Comparison of ENCODE assay signal across 12 cellular contexts in genomic region chr9:104775574-104775936, GRCh38. TPM values are rescaled to one million over a fixed set of nuclear protein-coding genes. Genes with fewer than 3 reads are reported as not detected.
DNase-seq lines count a peak whose midpoint lies in the region; ATAC-seq and TF ChIP-seq lines count a peak whose summit lies in the region.
"Had no signal": no experiment of that assay in that cellular context is flagged by ENCODE, and none has a peak within 500 bp of the region (broad histone marks: within the 10 kb centered on the region; RNA-seq: fewer than 3 reads in every experiment).

No MANE protein-coding gene starts in this region.

- H3K4me3 ChIP-seq in Karpas-422 (ENCODE audit: low read length): no peak overlapping the region
- no peak overlapping the region for H3K4me3 ChIP-seq in transverse colon
- H3K4me3 ChIP-seq in neural progenitor cell: no peak overlapping the region
- H3K4me3 ChIP-seq: A549, breast epithelium, MG63 had no signal

- H3K4me1 Mint-ChIP-seq in activated CD8-positive, alpha-beta memory T cell treated with anti-CD3 and anti-CD28 coated beads, Interleukin-2, amount 10 ng/mL, durations not matched to agents 7 days and 5 days: no peaks in the 10 kb centered on the region
- no peaks in the 10 kb centered on the region for H3K4me1 Mint-ChIP-seq in neural progenitor cell
- H3K4me1 Mint-ChIP-seq in activated naive CD8-positive, alpha-beta T cell treated with anti-CD3 and anti-CD28 coated beads for 36 hours: no peaks in the 10 kb centered on the region

- H3K4me2 ChIP-seq in Karpas-422 (ENCODE audit: low read depth, low read length, poor library complexity, severe bottlenecking) (no peak overlapping the region), neural progenitor cell (no peak overlapping the region)
- H3K4me2 ChIP-seq: A549 had no signal

- no peaks in the 10 kb centered on the region for H3K36me3 Mint-ChIP-seq in activated CD8-positive, alpha-beta memory T cell treated with anti-CD3 and anti-CD28 coated beads, Interleukin-2, amount 10 ng/mL, durations not matched to agents 7 days and 5 days
- H3K36me3 Mint-ChIP-seq in neural progenitor cell: no peaks in the 10 kb centered on the region
- peaks cover 1% of the 10 kb centered on the region for H3K36me3 Mint-ChIP-seq in activated naive CD8-positive, alpha-beta T cell treated with anti-CD3 and anti-CD28 coated beads for 36 hours

- H3K27me3 Mint-ChIP-seq in activated CD8-positive, alpha-beta memory T cell treated with anti-CD3 and anti-CD28 coated beads, Interleukin-2, amount 10 ng/mL, durations not matched to agents 7 days and 5 days: peaks cover 19% of the 10 kb centered on the region
- H3K27me3 Mint-ChIP-seq in neural progenitor cell (ENCODE audit: insufficient read depth, low read depth): no peaks in the 10 kb centered on the region
- no peaks in the 10 kb centered on the region for H3K27me3 Mint-ChIP-seq in activated naive CD8-positive, alpha-beta T cell treated with anti-CD3 and anti-CD28 coated beads for 36 hours

- H4K20me1 ChIP-seq in Karpas-422 (ENCODE audit: insufficient read depth, low read depth, low read length) (no peaks in the 10 kb centered on the region), neural progenitor cell (ENCODE audit: low read depth) (no peaks in the 10 kb centered on the region)

- no peak for TF ChIP-seq POLR2A in transverse colon (IDR thresholded peaks at IDR 0.05)

- in situ Hi-C loops in transverse colon (cut with MboI; ENCODE audit: low pct_ligation_motif_present in 1 of 4, low pct_unique_long_range_greater_than_20kb in 1 of 4, low sequenced_read_pairs in 3 of 4): loop anchor here in 1 of 4 donors (25.0 kb wide), 1 partner anchor 637 kb away; no protein-coding TSS in a partner anchor

- no peaks in the 10 kb centered on the region for H3K79me2 ChIP-seq in Karpas-422 (ENCODE audit: low read length)
- no peaks in the 10 kb centered on the region for H3K79me2 ChIP-seq in neural progenitor cell (ENCODE audit: low read depth)

- no peaks in the 10 kb centered on the region for H3K9me2 ChIP-seq in Karpas-422 (replicated peaks; ENCODE audit: insufficient read depth, low read length)

- H3K27ac ChIP-seq in Karpas-422 (ENCODE audit: low read length) (no peak overlapping the region), transverse colon (peak overlapping the region in 3 of 4 donors; percentile 19 to 34 (median 26)), neural progenitor cell (no peak overlapping the region)
- H3K27ac ChIP-seq: A549, breast epithelium had no signal

- no peak for TF ChIP-seq EP300 in transverse colon (IDR thresholded peaks at IDR 0.05; ENCODE audit: low read depth)

- ATAC-seq in activated CD8-positive, alpha-beta memory T cell treated with anti-CD3 and anti-CD28 coated beads, Interleukin-2, amount 10 ng/mL, durations not matched to agents 7 days and 5 days: peak; percentile 39
- peak; percentile 72 for ATAC-seq in HG02852 (IDR thresholded peaks at IDR 0.05; ENCODE audit: unreplicated experiment)
- ATAC-seq: A549 had no signal

- peaks cover 54% of the 10 kb centered on the region for H3K4me1 ChIP-seq in Karpas-422 (ENCODE audit: low read length)
- H3K4me1 ChIP-seq in transverse colon: peaks cover 0 to 3% (median 1%) of the 10 kb centered on the region in 4 donors
- H3K4me1 ChIP-seq in neural progenitor cell: no peaks in the 10 kb centered on the region
- H3K4me1 ChIP-seq: A549, breast epithelium had no signal

- intact Hi-C loops in transverse colon (cut with DNase I; ENCODE audit: low total_unique reads): no loop called here

- no peak overlapping the region for H3K9ac ChIP-seq in Karpas-422 (ENCODE audit: low read length)
- H3K9ac ChIP-seq in neural progenitor cell: no peak overlapping the region

- H3K36me3 ChIP-seq in Karpas-422 (ENCODE audit: insufficient read depth, low read length) (no peaks in the 10 kb centered on the region), transverse colon (no peaks in the 10 kb centered on the region), neural progenitor cell (no peaks in the 10 kb centered on the region)
- H3K36me3 ChIP-seq: breast epithelium, MG63 had no signal

- H3K9me3 ChIP-seq in Karpas-422 (ENCODE audit: low read length) (no peaks in the 10 kb centered on the region), transverse colon (no peaks in the 10 kb centered on the region), neural progenitor cell (ENCODE audit: low read depth) (no peaks in the 10 kb centered on the region)
- H3K9me3 ChIP-seq: A549, breast epithelium, MG63 had no signal

- CTCF ChIA-PET in activated CD8-positive, alpha-beta memory T cell treated with anti-CD3 and anti-CD28 coated beads, Interleukin-2, amount 10 ng/mL, durations not matched to agents 7 days and 5 days (lab: Charles Lee): no interaction called here

- H3K27me3 ChIP-seq in Karpas-422 (ENCODE audit: low read length) (no peaks in the 10 kb centered on the region), transverse colon (no peaks in the 10 kb centered on the region), neural progenitor cell (no peaks in the 10 kb centered on the region)
- H3K27me3 ChIP-seq: breast epithelium, MG63 had no signal

- TF ChIP-seq CTCF in transverse colon (IDR thresholded peaks at IDR 0.05) (no peak), neural progenitor cell (IDR thresholded peaks at IDR 0.05) (no peak)

- no peaks in the 10 kb centered on the region for H3K9me3 Mint-ChIP-seq in activated CD8-positive, alpha-beta memory T cell treated with anti-CD3 and anti-CD28 coated beads, Interleukin-2, amount 10 ng/mL, durations not matched to agents 7 days and 5 days (ENCODE audit: low read depth)
- no peaks in the 10 kb centered on the region for H3K9me3 Mint-ChIP-seq in neural progenitor cell
- no peaks in the 10 kb centered on the region for H3K9me3 Mint-ChIP-seq in activated naive CD8-positive, alpha-beta T cell treated with anti-CD3 and anti-CD28 coated beads for 36 hours
- H3K9me3 Mint-ChIP-seq: nephron had no signal

- H3K4me3 Mint-ChIP-seq in activated CD8-positive, alpha-beta memory T cell treated with anti-CD3 and anti-CD28 coated beads, Interleukin-2, amount 10 ng/mL, durations not matched to agents 7 days and 5 days: no peak overlapping the region
- H3K4me3 Mint-ChIP-seq in neural progenitor cell: no peak overlapping the region
- H3K4me3 Mint-ChIP-seq in activated naive CD8-positive, alpha-beta T cell treated with anti-CD3 and anti-CD28 coated beads for 36 hours: no peak overlapping the region
- H3K4me3 Mint-ChIP-seq: nephron had no signal

- no peak overlapping the region for H3K27ac Mint-ChIP-seq in activated CD8-positive, alpha-beta memory T cell treated with anti-CD3 and anti-CD28 coated beads, Interleukin-2, amount 10 ng/mL, durations not matched to agents 7 days and 5 days
- H3K27ac Mint-ChIP-seq in neural progenitor cell: no peak overlapping the region
- no peak overlapping the region for H3K27ac Mint-ChIP-seq in activated naive CD8-positive, alpha-beta T cell treated with anti-CD3 and anti-CD28 coated beads for 36 hours
- H3K27ac Mint-ChIP-seq: nephron had no signal

- H3F3A ChIP-seq in neural progenitor cell (ENCODE audit: low read depth): no peaks in the 10 kb centered on the region

- peak overlapping the region; percentile 65; the same call in 1 of the 2 replicates for H2AFZ ChIP-seq in Karpas-422 (ENCODE audit: low read length)
- no peak overlapping the region for H2AFZ ChIP-seq in neural progenitor cell (replicated peaks)

- no peak for DNase-seq in activated CD8-positive, alpha-beta memory T cell treated with anti-CD3 and anti-CD28 coated beads, Interleukin-2, amount 10 ng/mL, durations not matched to agents 7 days and 5 days
- DNase-seq in activated CD8-positive, alpha-beta memory T cell treated with anti-CD3 and anti-CD28 coated beads, Interleukin-2, amount 50 U/mL, for 4 hours: no peak
- no peak for DNase-seq in Karpas-422
- no peak for DNase-seq in transverse colon
- no peak for DNase-seq in neural progenitor cell (ENCODE audit: low spot score)
- DNase-seq in NCI-H774 (lab: John Stamatoyannopoulos, UW): no peak
- DNase-seq in activated naive CD8-positive, alpha-beta T cell treated with anti-CD3 and anti-CD28 coated beads for 36 hours: no peak
- DNase-seq: MG63 had no signal

RNA-seq across cellular contexts. Expression of gene NIPSNAP3B, which starts 11.6 kb away (rescaled TPM):
- total RNA-seq in activated CD8-positive, alpha-beta memory T cell treated with anti-CD3 and anti-CD28 coated beads, Interleukin-2, amount 10 ng/mL, durations not matched to agents 7 days and 5 days: 1 to 10 TPM in 1 of 2 experiments, under 1 TPM in 1; 0.91 to 1.1 TPM
- total RNA-seq in Karpas-422 (2014; rRNA removed; shearing (Covaris generic); ENCODE audit: low replicate concordance): 0.29 and 0.71 TPM in 2 replicates
- 1 to 10 TPM in 1 of 4 donors, under 1 TPM in 1, not detected in 2; 0.68 to 1.3 TPM for total RNA-seq in transverse colon
- total RNA-seq in neural progenitor cell (ENCODE audit: low replicate concordance): 1.3 and 2.1 TPM in 2 replicates
- total RNA-seq in activated naive CD8-positive, alpha-beta T cell treated with anti-CD3 and anti-CD28 coated beads for 36 hours: under 1 TPM; 0.23 to 0.88 TPM

RNA-seq across cellular contexts. Expression of gene NIPSNAP3A, which starts 28.1 kb away (rescaled TPM):
- total RNA-seq in activated CD8-positive, alpha-beta memory T cell treated with anti-CD3 and anti-CD28 coated beads, Interleukin-2, amount 10 ng/mL, durations not matched to agents 7 days and 5 days: 10 to 100 TPM; 14.1 to 16.2 TPM
- total RNA-seq in Karpas-422 (2014; rRNA removed; shearing (Covaris generic); ENCODE audit: low replicate concordance): 7.6 and 20.3 TPM in 2 replicates
- total RNA-seq in transverse colon (10 to 100 TPM in 2 of 4 donors, 1 to 10 TPM in 2; 2.6 to 56.3 (median 22.5) TPM), neural progenitor cell (ENCODE audit: low replicate concordance) (31.9 and 55.3 TPM in 2 replicates)
- 10 to 100 TPM; 11.2 to 11.3 TPM for total RNA-seq in activated naive CD8-positive, alpha-beta T cell treated with anti-CD3 and anti-CD28 coated beads for 36 hours

Comparison
In these comparisons a context has a peak if more than half of its experiments do, and no peak if none do; other contexts are left out.
1. H3K27ac ChIP-seq: peak in transverse colon (3 of 4); none in Karpas-422 (single experiment) and neural progenitor cell (single experiment).